Comparison of ENCODE assay signal across 17 cellular contexts in genomic region chr18:8329186-8329771, GRCh38.
DNase-seq lines count a peak whose midpoint lies in the region; TF ChIP-seq lines count a peak whose summit lies in the region.
"Had no signal": no experiment of that assay in that cellular context is flagged by ENCODE, and none has a peak within 500 bp of the region (broad histone marks: within the 10 kb centered on the region; RNA-seq: fewer than 3 reads in every experiment).

No MANE protein-coding gene starts in this region.

- no peak overlapping the region for H3K4me3 Mint-ChIP-seq in chondrocyte (ENCODE audit: unreplicated experiment)
- H3K4me3 Mint-ChIP-seq: activated B cell treated with CpG ODN at 0.5 μM for 24 hours; activated T-cell treated with anti-CD3 and anti-CD28 coated beads, Interleukin-2, amount 50 U/mL, for 24 hours; neural crest cell; stimulated activated naive CD8-positive, alpha-beta T cell treated with anti-CD3 and anti-CD28 coated beads, Interleukin-15, Interleukin-2, amounts not matched to agents 100 ng/mL and 50 ng/mL, for 24 hours had no signal

- peaks cover 12% of the 10 kb centered on the region for H3K36me3 Mint-ChIP-seq in chondrocyte (ENCODE audit: low read depth)

- no peak for TF ChIP-seq CTCF in chondrocyte (IDR thresholded peaks at IDR 0.05)

- H3K4me1 Mint-ChIP-seq in chondrocyte (ENCODE audit: low read depth): peaks cover 27% of the 10 kb centered on the region
- H3K4me1 Mint-ChIP-seq: activated B cell treated with CpG ODN at 0.5 μM for 24 hours, neural crest cell had no signal

- H3K27ac Mint-ChIP-seq in chondrocyte (ENCODE audit: unreplicated experiment): peak overlapping the region; percentile 66
- H3K27ac Mint-ChIP-seq: activated B cell treated with CpG ODN at 0.5 μM for 24 hours; activated T-cell treated with anti-CD3 and anti-CD28 coated beads, Interleukin-2, amount 50 U/mL, for 24 hours; stimulated activated naive CD8-positive, alpha-beta T cell treated with anti-CD3 and anti-CD28 coated beads, Interleukin-15, Interleukin-2, amounts not matched to agents 100 ng/mL and 50 ng/mL, for 24 hours had no signal

- no peaks in the 10 kb centered on the region for H3K27me3 Mint-ChIP-seq in chondrocyte (ENCODE audit: low read depth)
- H3K27me3 Mint-ChIP-seq: activated T-cell treated with anti-CD3 and anti-CD28 coated beads, Interleukin-2, amount 50 U/mL, for 24 hours; stimulated activated naive CD8-positive, alpha-beta T cell treated with anti-CD3 and anti-CD28 coated beads, Interleukin-15, Interleukin-2, amounts not matched to agents 100 ng/mL and 50 ng/mL, for 24 hours had no signal

- H3K9me3 Mint-ChIP-seq in chondrocyte (ENCODE audit: low read depth): peaks cover 3% of the 10 kb centered on the region
- H3K9me3 Mint-ChIP-seq: activated B cell treated with CpG ODN at 0.5 μM for 24 hours; activated T-cell treated with anti-CD3 and anti-CD28 coated beads, Interleukin-2, amount 50 U/mL, for 24 hours had no signal

- DNase-seq in NCI-H1092 treated with DMSO at 0.1 percent for 48 hours (lab: John Stamatoyannopoulos, UW) (peak; percentile 3), NCI-H1092 (lab: John Stamatoyannopoulos, UW) (no peak), NCI-H146 (lab: John Stamatoyannopoulos, UW) (peak; percentile 47), chondrocyte (ENCODE audit: low spot score) (no peak), renal cortical epithelial cell (ENCODE audit: low read depth) (peak; percentile 20), cerebellum (ENCODE audit: low spot score) (no peak), 8988T (no peak)
- DNase-seq in stimulated activated CD4-positive, alpha-beta T cell treated with anti-CD3 and anti-CD28 coated beads, Interleukin-4, amount 100 ng/mL, for 24 hours: no peak
- DNase-seq: activated B cell treated with CpG ODN at 0.5 μM for 24 hours; activated T-cell treated with anti-CD3 and anti-CD28 coated beads, Interleukin-2, amount 50 U/mL, for 24 hours; body of pancreas; foreskin melanocyte; kidney glomerular epithelial cell; NCI-H2029; stimulated activated CD4-positive, alpha-beta T cell treated with anti-CD3 and anti-CD28 coated beads, Interleukin-1b, Interleukin-23, amount 100 ng/mL, for 48 hours had no signal

Comparison
In these comparisons a context has a peak if more than half of its experiments do, and no peak if none do; other contexts are left out.
1. DNase-seq: peak in NCI-H1092 treated with DMSO at 0.1 percent for 48 hours (single experiment), NCI-H146 (single experiment) and renal cortical epithelial cell (single experiment); none in NCI-H1092 (single experiment), chondrocyte (single experiment), cerebellum (single experiment), stimulated activated CD4-positive, alpha-beta T cell treated with anti-CD3 and anti-CD28 coated beads, Interleukin-4, amount 100 ng/mL, for 24 hours (single experiment) and 8988T (single experiment).